ENCODE assay signal across 21 cellular contexts in the genomic region with DNA sequence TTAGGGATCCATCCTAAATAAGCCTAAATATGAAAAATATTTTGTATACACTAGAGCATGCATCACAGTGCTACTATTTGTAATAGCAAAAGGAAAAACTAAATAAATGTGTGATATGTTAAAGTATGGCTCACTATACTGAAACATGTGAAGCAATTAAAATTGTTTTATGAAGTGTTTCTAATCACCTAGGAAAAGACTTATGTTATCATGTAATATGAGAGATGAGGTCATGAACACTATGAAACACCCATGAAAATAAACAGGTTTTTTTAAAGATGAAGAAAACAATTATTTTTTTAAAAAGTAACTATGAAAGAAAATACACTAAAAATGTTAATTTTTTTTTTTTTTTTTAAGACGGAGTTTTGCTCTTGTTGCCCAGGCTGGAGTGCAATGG. TPM values are rescaled to one million over a fixed set of nuclear protein-coding genes. Genes with fewer than 3 reads are reported as not detected.
DNase-seq lines count a peak whose midpoint lies in the region; ATAC-seq, FAIRE-seq and TF ChIP-seq lines count a peak whose summit lies in the region.
"Had no signal": no experiment of that assay in that cellular context is flagged by ENCODE, and none has a peak within 500 bp of the region (broad histone marks: within the 10 kb centered on the region; RNA-seq: fewer than 3 reads in every experiment).

No MANE protein-coding gene starts in this region.

- peaks cover 0 to 2% (median 0%) of the 10 kb centered on the region in 5 experiments for H3K9me3 Mint-ChIP-seq in brain
- H3K9me3 Mint-ChIP-seq: CD4-positive, alpha-beta T cell had no signal

- in situ Hi-C loops in mammary epithelial cell (cut with MboI; ENCODE audit: low sequenced_read_pairs in 2 of 2), result loop anchor here in 1 of 2 donors (10.0 kb wide), 1 partner anchor 81 kb away; no protein-coding TSS in a partner anchor

- no peak overlapping the region for H3K4me3 Mint-ChIP-seq in brain
- H3K4me3 Mint-ChIP-seq: CD4-positive, alpha-beta T cell had no signal

- intact Hi-C loops in mammary epithelial cell (cut with micrococcal nuclease), result no loop called here
- intact Hi-C loops in breast epithelium (cut with DNase I; ENCODE audit: low total_unique reads), result loop anchor here (5.0 kb wide), 1 partner anchor 1063 kb away; no protein-coding TSS in a partner anchor

- H3K27me3 ChIP-seq in mammary epithelial cell (ENCODE audit: insufficient read depth, low read length) (no peaks in the 10 kb centered on the region), breast epithelium (no peaks in the 10 kb centered on the region), Loucy (ENCODE audit: insufficient read depth, low read length, poor library complexity, severe bottlenecking) (no peaks in the 10 kb centered on the region), neuron (ENCODE audit: insufficient read depth, low read length) (no peaks in the 10 kb centered on the region)
- H3K27me3 ChIP-seq: MG63 had no signal

- H3K9ac ChIP-seq in mammary epithelial cell (ENCODE audit: insufficient read depth, low read length) (peak overlapping the region; percentile 51), Loucy (ENCODE audit: low read depth, low read length, poor library complexity, severe bottlenecking) (no peak overlapping the region)

- dilution Hi-C loops in mammary epithelial cell (cut with HindIII; ENCODE audit: low sequenced_read_pairs), result no loop called here

- H3K27ac Mint-ChIP-seq in brain, result peak overlapping the region in 3 of 5 experiments; percentile 74 to 88 (median 80)
- H3K27ac Mint-ChIP-seq: CD4-positive, alpha-beta T cell had no signal

- no peaks in the 10 kb centered on the region for H3F3A ChIP-seq in Loucy (ENCODE audit: low read depth)

- H4K20me1 ChIP-seq in mammary epithelial cell (ENCODE audit: insufficient read depth, low read length) (no peaks in the 10 kb centered on the region), Loucy (ENCODE audit: insufficient read depth, low read length, poor library complexity, severe bottlenecking) (no peaks in the 10 kb centered on the region)

- no peaks in the 10 kb centered on the region for H3K9me3 ChIP-seq in mammary epithelial cell (replicated peaks; ENCODE audit: insufficient read depth, low read length)
- H3K9me3 ChIP-seq in breast epithelium, result no peaks in the 10 kb centered on the region
- H3K9me3 ChIP-seq in Loucy (ENCODE audit: insufficient read depth, low read depth, low read length), result no peaks in the 10 kb centered on the region
- no peaks in the 10 kb centered on the region for H3K9me3 ChIP-seq in neuron (ENCODE audit: low read length)
- H3K9me3 ChIP-seq: MG63 had no signal

- H3K4me2 ChIP-seq in mammary epithelial cell (ENCODE audit: insufficient read depth, low read depth, low read length) (no peak overlapping the region), Loucy (ENCODE audit: low read depth, low read length, poor library complexity, severe bottlenecking) (no peak overlapping the region)

- H3K27me3 Mint-ChIP-seq in brain, result no peaks in the 10 kb centered on the region
- H3K27me3 Mint-ChIP-seq: CD4-positive, alpha-beta T cell had no signal

- TF ChIP-seq CTCF in mammary epithelial cell (conservative IDR thresholded peaks at IDR 0.05 in 1 of 2, IDR thresholded peaks at IDR 0.05 in 1 of 2; ENCODE audit: extremely low read depth in 1 of 2, insufficient read depth in 1 of 2, low read depth in 1 of 2, low read length in 2 of 2), result no peak
- TF ChIP-seq CTCF in breast epithelium (IDR thresholded peaks at IDR 0.05), result no peak
- TF ChIP-seq CTCF in Loucy (conservative IDR thresholded peaks at IDR 0.05; ENCODE audit: low read length), result no peak
- no peak for TF ChIP-seq CTCF in brain (conservative IDR thresholded peaks at IDR 0.05)

- ATAC-seq in HG02852 (IDR thresholded peaks at IDR 0.05; ENCODE audit: unreplicated experiment), result no peak

- no peaks in the 10 kb centered on the region for H3K36me3 ChIP-seq in mammary epithelial cell (ENCODE audit: insufficient read depth, low read length)
- H3K36me3 ChIP-seq in breast epithelium, result no peaks in the 10 kb centered on the region
- H3K36me3 ChIP-seq in Loucy (ENCODE audit: insufficient read depth, low read length), result no peaks in the 10 kb centered on the region
- H3K36me3 ChIP-seq in neuron (ENCODE audit: insufficient read depth, low read length), result no peaks in the 10 kb centered on the region
- H3K36me3 ChIP-seq: MG63 had no signal

- TF ChIP-seq POLR2A in breast epithelium (IDR thresholded peaks at IDR 0.05), result no peak

- peaks cover 42% of the 10 kb centered on the region for H3K4me1 Mint-ChIP-seq in brain

- H3K4me1 ChIP-seq in mammary epithelial cell (ENCODE audit: insufficient read depth, low read length) (peaks cover 44% of the 10 kb centered on the region), breast epithelium (no peaks in the 10 kb centered on the region), Loucy (ENCODE audit: insufficient read depth, low read length, poor library complexity, severe bottlenecking) (no peaks in the 10 kb centered on the region), neuron (ENCODE audit: insufficient read depth, low read length) (peaks cover 21% of the 10 kb centered on the region)

- H3K9me2 ChIP-seq in Loucy (replicated peaks; ENCODE audit: low read depth, low read length), result no peaks in the 10 kb centered on the region

- WGBS in mammary epithelial cell (ENCODE audit: low coverage, missing lambda C conversion rate), result 100% methylated on average over 1 of the region's 1 CpG

- H3K36me3 Mint-ChIP-seq in brain, result no peaks in the 10 kb centered on the region

- CTCF ChIA-PET in mammary epithelial cell (lab: Charles Lee; ENCODE audit: low non-redundant PET), result no interaction called here

- no TSS peak for BruUV-seq in mammary epithelial cell (replicated peaks; lab: Mats Ljungman, UMichigan)

- H2AFZ ChIP-seq in mammary epithelial cell (ENCODE audit: low read depth, low read length) (no peak overlapping the region), Loucy (ENCODE audit: low read length) (0 out of 2 replicates have a peak overlapping the region, but pooled peaks have one; percentile 13), neuron (ENCODE audit: low read depth, low read length) (peak overlapping the region; percentile 34)

- peak overlapping the region; percentile 82 for H3K27ac ChIP-seq in mammary epithelial cell (ENCODE audit: insufficient read depth, low read depth, low read length)
- H3K27ac ChIP-seq in breast epithelium, result peak overlapping the region in 1 of 2 donors; percentile 74

- no peak for FAIRE-seq in HTR-8/SVneo (lab: Jason Lieb, UNC)
- FAIRE-seq: GM12892, GM18507 had no signal

- DNase-seq in mammary epithelial cell (no peak), breast epithelium (ENCODE audit: low spot score in 2 of 2) (no peak), HTR-8/SVneo (ENCODE audit: insufficient read length, low spot score) (no peak), HK-2 (ENCODE audit: unreplicated experiment) (no peak)
- DNase-seq: 8988T; CD4-positive, alpha-beta T cell; GOT3; IMR-90; Karpas-422; MG63; NCI-H1092; NCI-H2029 treated with DMSO at 0.1 percent for 48 hours; NCI-H2171 treated with DMSO at 0.1 percent for 48 hours; RPMI8226; SIG-M5 had no signal

- H3K79me2 ChIP-seq in mammary epithelial cell (ENCODE audit: insufficient read depth, low read length) (no peaks in the 10 kb centered on the region), Loucy (ENCODE audit: insufficient read depth, low read length) (no peaks in the 10 kb centered on the region)

- H3K4me3 ChIP-seq in mammary epithelial cell (replicated peaks in 1 of 3; ENCODE audit: insufficient read depth in 1 of 3, low read depth in 2 of 3, low read length in 3 of 3) (no peak overlapping the region), breast epithelium (no peak overlapping the region), Loucy (ENCODE audit: low read length, poor library complexity, severe bottlenecking) (no peak overlapping the region), neuron (ENCODE audit: low read length) (no peak overlapping the region)
- H3K4me3 ChIP-seq: MG63 had no signal

RNA-seq across cellular contexts. Expression of a gene that starts 16.8 kb away (rescaled TPM):
- 10 to 100 TPM; 26.0 to 38.8 TPM for total RNA-seq in mammary epithelial cell
- 10.3 TPM for polyA plus RNA-seq in mammary epithelial cell
- 20.9 TPM for polyA minus RNA-seq in mammary epithelial cell
- total RNA-seq in breast epithelium, result 100 to 1,000 TPM in 1 of 3 donors, 10 to 100 TPM in 2; 40.0 to 102 (median 60.0) TPM
- 7.1 TPM for polyA plus RNA-seq in brain (ENCODE audit: insufficient read depth, low read depth, low replicate concordance)
